ENCODE assay signal across 15 cellular contexts in genomic region chr20:17626217-17627007, GRCh38. TPM values are rescaled to one million over a fixed set of nuclear protein-coding genes. Genes with fewer than 3 reads are reported as not detected.
DNase-seq lines count a peak whose midpoint lies in the region; ATAC-seq and TF ChIP-seq lines count a peak whose summit lies in the region.
"Had no signal": no experiment of that assay in that cellular context is flagged by ENCODE, and none has a peak within 500 bp of the region (broad histone marks: within the 10 kb centered on the region; RNA-seq: fewer than 3 reads in every experiment).

No MANE protein-coding gene starts in this region.

- TF ChIP-seq POLR2A in spleen (IDR thresholded peaks at IDR 0.05): no peak

- 96 to 97% methylated on average over 10 to 18 of the region's 18 CpGs for WGBS in endodermal cell (ENCODE audit: insufficient coverage in 1 of 2, insufficient read length in 1 of 2), 2 experiments
- WGBS in liver: 44% methylated on average over 18 of the region's 18 CpGs
- 78 to 96% (median 89%) methylated on average over 9 to 18 of the region's 18 CpGs for WGBS in spleen, 5 donors

- ATAC-seq in RWPE2 (ENCODE audit: low read depth): no peak

- H3K27me3 ChIP-seq in RWPE2 (ENCODE audit: insufficient read depth, poor library complexity, severe bottlenecking): no peaks in the 10 kb centered on the region
- H3K27me3 ChIP-seq in endodermal cell (ENCODE audit: control insufficient read depth, insufficient read depth, low read length, poor library complexity, severe bottlenecking): no peaks in the 10 kb centered on the region
- no peaks in the 10 kb centered on the region for H3K27me3 ChIP-seq in liver (ENCODE audit: control insufficient read depth in 4 of 4, insufficient read depth in 4 of 4, low read length in 3 of 4)
- H3K27me3 ChIP-seq in spleen (replicated peaks in 1 of 7): no peaks in the 10 kb centered on the region
- H3K27me3 ChIP-seq: SJCRH30, tibial artery had no signal

- H3K4me1 Mint-ChIP-seq in endodermal cell: no peaks in the 10 kb centered on the region
- H3K4me1 Mint-ChIP-seq: CD4-positive, CD25-positive, alpha-beta regulatory T cell had no signal

- H3K27ac ChIP-seq in RWPE2 (ENCODE audit: poor library complexity, severe bottlenecking) (no peak overlapping the region), endodermal cell (ENCODE audit: low read depth, low read length) (no peak overlapping the region), liver (ENCODE audit: low read depth in 1 of 2, low read length in 2 of 2) (peak overlapping the region; percentile 20 to 82), spleen (no peak overlapping the region)
- H3K27ac ChIP-seq: SJCRH30, tibial artery had no signal

- H3K9me3 ChIP-seq in RWPE2 (ENCODE audit: severe bottlenecking): no peaks in the 10 kb centered on the region
- no peaks in the 10 kb centered on the region for H3K9me3 ChIP-seq in endodermal cell (ENCODE audit: control insufficient read depth, low read length)
- H3K9me3 ChIP-seq in liver (ENCODE audit: control insufficient read depth in 4 of 4, low read length in 3 of 4): no peaks in the 10 kb centered on the region
- H3K9me3 ChIP-seq in spleen: no peaks in the 10 kb centered on the region
- H3K9me3 ChIP-seq: SJCRH30, tibial artery had no signal

- no peaks in the 10 kb centered on the region for H3K4me1 ChIP-seq in RWPE2 (ENCODE audit: insufficient read depth, poor library complexity, severe bottlenecking)
- no peaks in the 10 kb centered on the region for H3K4me1 ChIP-seq in endodermal cell (ENCODE audit: control insufficient read depth, insufficient read depth, low read length)
- peaks cover 0 to 33% (median 20%) of the 10 kb centered on the region in 4 donors for H3K4me1 ChIP-seq in liver (ENCODE audit: control insufficient read depth in 4 of 4, insufficient read depth in 4 of 4, low read length in 3 of 4)
- no peaks in the 10 kb centered on the region for H3K4me1 ChIP-seq in spleen
- H3K4me1 ChIP-seq: SJCRH30, tibial artery had no signal

- H3K36me3 ChIP-seq in RWPE2 (ENCODE audit: low read depth) (peaks cover 77% of the 10 kb centered on the region), endodermal cell (ENCODE audit: control insufficient read depth, insufficient read depth, low read length) (peaks cover 95% of the 10 kb centered on the region), liver (ENCODE audit: control insufficient read depth in 4 of 4, insufficient read depth in 3 of 4, low read depth in 1 of 4, low read length in 3 of 4) (peaks cover 43 to 96% (median 65%) of the 10 kb centered on the region in 4 donors), spleen (peaks cover 0 to 100% (median 97%) of the 10 kb centered on the region in 6 donors)
- H3K36me3 ChIP-seq: SJCRH30 had no signal

- no peak overlapping the region for H3K4me3 ChIP-seq in RWPE2 (ENCODE audit: severe bottlenecking)
- H3K4me3 ChIP-seq in endodermal cell (ENCODE audit: low read length): no peak overlapping the region
- no peak overlapping the region for H3K4me3 ChIP-seq in liver (ENCODE audit: low read depth in 1 of 3, low read length in 3 of 3)
- H3K4me3 ChIP-seq in spleen: no peak overlapping the region
- H3K4me3 ChIP-seq: SJCRH30, tibial artery had no signal

- H3K36me3 Mint-ChIP-seq in endodermal cell (ENCODE audit: low read depth): peaks cover 68% of the 10 kb centered on the region

- DNase-seq in RWPE2 (ENCODE audit: low spot score) (peak; percentile 68), endodermal cell (no peak), spleen (peak; percentile 44), DMS79 treated with DMSO at 0.1 percent for 48 hours (lab: John Stamatoyannopoulos, UW) (no peak), DMS 273 treated with DMSO at 0.1 percent for 48 hours (lab: John Stamatoyannopoulos, UW) (no peak), iPS-NIHi11 (ENCODE audit: low spot score) (no peak), ecto neural progenitor cell (ENCODE audit: low spot score) (no peak)
- DNase-seq: activated CD4-positive, alpha-beta memory T cell treated with anti-CD3 and anti-CD28 coated beads for 36 hours; CD4-positive, CD25-positive, alpha-beta regulatory T cell; NCI-H2171; SJCRH30; stimulated activated CD4-positive, alpha-beta T cell treated with anti-CD3 and anti-CD28 coated beads, Interleukin-1b, Interleukin-23, amount 100 ng/mL, for 48 hours had no signal

- intact Hi-C loops in spleen (cut with DNase I; ENCODE audit: low total_unique reads): no loop called here

- peak in 1 of 2 donors; percentile 27 for TF ChIP-seq RAD21 in liver (IDR thresholded peaks at IDR 0.05)

- no peak for TF ChIP-seq CTCF in RWPE2 (IDR thresholded peaks at IDR 0.05; ENCODE audit: poor library complexity, severe bottlenecking)
- TF ChIP-seq CTCF in endodermal cell (conservative IDR thresholded peaks at IDR 0.05): no peak
- no peak for TF ChIP-seq CTCF in liver (IDR thresholded peaks at IDR 0.05; ENCODE audit: low read depth, low read length, missing input control)
- no peak for TF ChIP-seq CTCF in spleen (IDR thresholded peaks at IDR 0.05 in 8 of 11, conservative IDR thresholded peaks at IDR 0.05 in 3 of 11)

- no peak overlapping the region for H3K4me3 Mint-ChIP-seq in endodermal cell
- H3K4me3 Mint-ChIP-seq: activated CD4-positive, alpha-beta memory T cell treated with anti-CD3 and anti-CD28 coated beads for 36 hours; CD4-positive, CD25-positive, alpha-beta regulatory T cell had no signal

- no peaks in the 10 kb centered on the region for H3K9me3 Mint-ChIP-seq in endodermal cell
- H3K9me3 Mint-ChIP-seq: activated CD4-positive, alpha-beta memory T cell treated with anti-CD3 and anti-CD28 coated beads for 36 hours; activated T-helper 2 cell treated with anti-CD3 and anti-CD28 coated beads, Interferon-gamma antibody, Interleukin-2, Interleukin-4, amounts not matched to agents 10 μg/mL and 5 μg/mL and 100 μg/mL, durations not matched to agents 14 hours and 24 hours and 36 hours; CD4-positive, CD25-positive, alpha-beta regulatory T cell had no signal

- H3K9ac ChIP-seq in endodermal cell (ENCODE audit: extremely low read depth, low read length, poor library complexity, severe bottlenecking) (no peak overlapping the region), liver (ENCODE audit: low read depth in 1 of 2, low read length in 2 of 2) (peak overlapping the region in 1 of 2 donors; percentile 45)

- H3K27ac Mint-ChIP-seq in endodermal cell: peak overlapping the region; percentile 55
- H3K27ac Mint-ChIP-seq: activated CD4-positive, alpha-beta memory T cell treated with anti-CD3 and anti-CD28 coated beads for 36 hours; activated T-helper 2 cell treated with anti-CD3 and anti-CD28 coated beads, Interferon-gamma antibody, Interleukin-2, Interleukin-4, amounts not matched to agents 10 μg/mL and 5 μg/mL and 100 μg/mL, durations not matched to agents 14 hours and 24 hours and 36 hours; CD4-positive, CD25-positive, alpha-beta regulatory T cell had no signal

- no peaks in the 10 kb centered on the region for H3K27me3 Mint-ChIP-seq in endodermal cell (ENCODE audit: insufficient read depth)
- H3K27me3 Mint-ChIP-seq: activated CD4-positive, alpha-beta memory T cell treated with anti-CD3 and anti-CD28 coated beads for 36 hours; CD4-positive, CD25-positive, alpha-beta regulatory T cell had no signal

TF ChIP-seq in liver, 16 proteins besides CTCF, POLR2A, EP300 and RAD21:
- TF ChIP-seq HNF4G (IDR thresholded peaks at IDR 0.05) (no peak), ATF3 (IDR thresholded peaks at IDR 0.05) (no peak), EGR1 (IDR thresholded peaks at IDR 0.05; ENCODE audit: low read depth in 2 of 2) (no peak), YY1 (IDR thresholded peaks at IDR 0.05) (no peak), FOXA2 (IDR thresholded peaks at IDR 0.05) (no peak), HNF4A (conservative IDR thresholded peaks at IDR 0.05) (peak in 1 of 2 donors; percentile 6), SP1 (IDR thresholded peaks at IDR 0.05) (peak; percentile 21), RXRA (IDR thresholded peaks at IDR 0.05) (peak; percentile 29 to 55), ZBTB33 (IDR thresholded peaks at IDR 0.05) (no peak), NR2F2 (IDR thresholded peaks at IDR 0.05) (no peak)
TF ChIP-seq in liver: peak in this region for 3.

RNA-seq across cellular contexts. Expression of gene RRBP1, which starts 55.6 kb away (rescaled TPM):
- total RNA-seq in endodermal cell (100 to 1,000 TPM; 191 to 212 TPM), liver (100 to 1,000 TPM in 1 of 2 donors, 10 to 100 TPM in 1; 81.8 to 202 TPM), spleen (100 to 1,000 TPM in 6 of 7 donors, 10 to 100 TPM in 1; 78.8 to 164 (median 122) TPM)
- 54.2 TPM for polyA plus RNA-seq in endodermal cell (2013, experiment 1 of 2)
- polyA plus RNA-seq in endodermal cell (2013, experiment 2 of 2): 58.4 TPM
- polyA plus RNA-seq in liver (100 to 1,000 TPM in 1 of 2 donors, 10 to 100 TPM in 1; 75.4 to 178 TPM), spleen (10 to 100 TPM; 17.0 to 27.3 (median 21.7) TPM)

RNA-seq across cellular contexts. Expression of gene DSTN, which starts 56.5 kb away (rescaled TPM):
- total RNA-seq in endodermal cell (100 to 1,000 TPM; 196 to 204 TPM), liver (10 to 100 TPM; 39.9 to 82.7 TPM), spleen (100 to 1,000 TPM in 3 of 7 donors, 10 to 100 TPM in 4; 62.0 to 122 (median 93.6) TPM)
- polyA plus RNA-seq in endodermal cell (2013, experiment 1 of 2): 192 TPM
- polyA plus RNA-seq in endodermal cell (2013, experiment 2 of 2): 208 TPM
- polyA plus RNA-seq in liver (100 to 1,000 TPM; 133 to 137 TPM), spleen (100 to 1,000 TPM in 2 of 3 donors, 10 to 100 TPM in 1; 65.8 to 157 (median 107) TPM)

Comparison
In these comparisons a context has a peak if more than half of its experiments do, and no peak if none do; other contexts are left out.
1. DNase-seq: peak in RWPE2 (single experiment) and spleen (single experiment); none in endodermal cell (single experiment), DMS79 treated with DMSO at 0.1 percent for 48 hours (single experiment), DMS 273 treated with DMSO at 0.1 percent for 48 hours (single experiment), iPS-NIHi11 (single experiment) and ecto neural progenitor cell (single experiment).
2. H3K27ac ChIP-seq: peak in liver (2 of 2); none in RWPE2 (single experiment), endodermal cell (single experiment) and spleen (0 of 8).